8 cellular contexts compared by ENCODE assay signal in the genomic region with DNA sequence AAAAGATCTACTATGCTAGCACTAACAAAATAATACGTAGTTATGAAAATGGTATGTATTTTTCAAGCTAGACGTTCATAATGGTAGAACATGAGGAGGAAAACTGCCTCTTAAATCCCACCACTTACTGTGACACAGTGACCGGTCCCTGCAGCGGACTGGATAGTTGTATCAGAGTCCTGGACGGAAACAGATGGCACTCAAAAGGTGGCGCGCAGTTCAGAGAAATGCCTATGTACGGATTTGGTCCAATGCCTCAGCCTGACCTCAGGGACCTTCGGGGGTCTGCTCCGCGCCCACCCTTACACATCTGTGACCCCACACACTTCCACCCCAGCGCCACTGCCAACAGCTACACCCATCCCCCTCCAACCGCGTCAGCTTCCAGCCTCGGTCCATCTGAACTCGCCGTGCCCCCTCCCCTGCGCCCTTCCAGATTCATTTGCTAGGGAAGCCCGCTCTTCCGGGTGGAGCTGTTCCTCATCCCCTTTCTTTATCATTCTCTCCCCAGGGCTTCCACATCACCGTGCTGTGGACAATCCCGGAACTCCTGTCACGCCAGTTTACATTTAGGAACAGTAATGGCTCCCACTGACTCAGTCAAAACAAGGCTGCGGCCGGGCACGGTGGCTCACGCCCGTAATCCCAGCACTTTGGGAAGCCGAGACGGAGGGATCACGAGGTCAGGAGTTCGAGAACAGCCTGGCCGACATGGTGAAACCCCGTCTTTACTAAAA. TPM values are rescaled to one million over a fixed set of nuclear protein-coding genes. Genes with fewer than 3 reads are reported as not detected.
DNase-seq lines count a peak whose midpoint lies in the region; ATAC-seq and TF ChIP-seq lines count a peak whose summit lies in the region.

No MANE protein-coding gene starts in this region.

- CTCF ChIA-PET in HCT116 (lab: Charles Lee): interaction anchor here (0.9 to 1.5 kb wide), 4 partner anchors 9 to 101 kb away, joined by 3 to 11 read pairs (median 9); a partner anchor contains a TSS
- CTCF ChIA-PET in PC-3 (lab: Charles Lee): interaction anchor here (0.6 to 1.1 kb wide), 3 partner anchors 14 to 278 kb away, joined by 3 to 4 read pairs (median 3); a partner anchor contains a TSS

- DNase-seq in COLO668 (lab: John Stamatoyannopoulos, UW; ENCODE audit: unreplicated experiment) (peak; percentile 60), HCT116 (ENCODE audit: low read depth, low spot score) (no peak), PC-3 (peak; percentile 54), cardiac septum (ENCODE audit: low spot score) (peak; percentile 80), ovary (peak; percentile 66 to 86 (median 76)), GM20000 (ENCODE audit: low spot score) (no peak), middle frontal gyrus (ENCODE audit: extremely low spot score, low spot score) (no peak)
- DNase-seq in activated naive CD8-positive, alpha-beta T cell treated with anti-CD3 and anti-CD28 coated beads, Interleukin-2, amount 50 U/mL, for 24 hours: peak; percentile 61

- peaks cover 7% of the 10 kb centered on the region; the same call in 1 of the 2 replicates for H4K20me1 ChIP-seq in HCT116 (ENCODE audit: insufficient read depth)
- peaks cover 42% of the 10 kb centered on the region for H4K20me1 ChIP-seq in PC-3 (ENCODE audit: low read length)

- H3K27me3 Mint-ChIP-seq in activated naive CD8-positive, alpha-beta T cell treated with anti-CD3 and anti-CD28 coated beads, Interleukin-2, amount 50 U/mL, for 24 hours: peaks cover 5% of the 10 kb centered on the region

- H2AFZ ChIP-seq in HCT116 (ENCODE audit: low read depth, low read length, poor library complexity, severe bottlenecking) (no peak overlapping the region), PC-3 (ENCODE audit: low read length) (peak overlapping the region; percentile 53)

- H3K4me2 ChIP-seq in HCT116 (ENCODE audit: low read length): peak overlapping the region; percentile 89
- peak overlapping the region; percentile 95 for H3K4me2 ChIP-seq in PC-3 (ENCODE audit: low read length)

- no peaks in the 10 kb centered on the region for H3K9me2 ChIP-seq in HCT116 (ENCODE audit: insufficient read depth)
- H3K9me2 ChIP-seq in PC-3 (replicated peaks; ENCODE audit: low read length): no peaks in the 10 kb centered on the region

- POLR2A ChIA-PET in HCT116 (lab: Charles Lee) (interaction anchor here (0.7 to 2.2 kb wide), 11 partner anchors 9 to 247 kb away, joined by 3 to 17 read pairs (median 6); a partner anchor contains a TSS), PC-3 (lab: Charles Lee; ENCODE audit: unreplicated experiment) (interaction anchor here (0.6 to 1.0 kb wide), 4 partner anchors 15 to 719 kb away, joined by 3 to 6 read pairs (median 4); a partner anchor contains a TSS)

- TF ChIP-seq POLR2A in HCT116 (IDR thresholded peaks at IDR 0.05; ENCODE audit: borderline replicate concordance, extremely low read depth, insufficient read depth, insufficient read length) (peak; percentile 14), ovary (IDR thresholded peaks at IDR 0.05) (no peak)

- H3K36me3 Mint-ChIP-seq in activated naive CD8-positive, alpha-beta T cell treated with anti-CD3 and anti-CD28 coated beads, Interleukin-2, amount 50 U/mL, for 24 hours (ENCODE audit: low read depth): peaks cover 42% of the 10 kb centered on the region

- peaks cover 71% of the 10 kb centered on the region for H3K79me2 ChIP-seq in HCT116 (ENCODE audit: insufficient read depth, low read length)
- H3K79me2 ChIP-seq in PC-3 (ENCODE audit: low read length): peaks cover 73% of the 10 kb centered on the region

- H3K4me3 Mint-ChIP-seq in activated naive CD8-positive, alpha-beta T cell treated with anti-CD3 and anti-CD28 coated beads, Interleukin-2, amount 50 U/mL, for 24 hours: peak overlapping the region; percentile 91

- H3K4me3 ChIP-seq in HCT116 (replicated peaks in 1 of 2; ENCODE audit: low read depth in 1 of 2, low read length in 2 of 2) (peak overlapping the region; percentile 64 to 97), PC-3 (ENCODE audit: low read length) (peak overlapping the region; percentile 84), ovary (peak overlapping the region; percentile 68)

- no peaks in the 10 kb centered on the region for H3F3A ChIP-seq in PC-3 (ENCODE audit: low read length, unreplicated experiment)

- WGBS in ovary, 3 donors: 0 to 1% (median 0%) methylated on average over 34 of the region's 34 CpGs

- H3K9me3 Mint-ChIP-seq in activated naive CD8-positive, alpha-beta T cell treated with anti-CD3 and anti-CD28 coated beads, Interleukin-2, amount 50 U/mL, for 24 hours: no peaks in the 10 kb centered on the region

- ATAC-seq in HCT116 (peak; percentile 51), PC-3 (peak; percentile 35)
- peak; percentile 33 for ATAC-seq in activated naive CD8-positive, alpha-beta T cell treated with anti-CD3 and anti-CD28 coated beads, Interleukin-2, amount 50 U/mL, for 24 hours

- H3K4me1 ChIP-seq in HCT116 (ENCODE audit: control insufficient read depth in 1 of 2, insufficient read depth in 2 of 2, low read length in 2 of 2) (peaks cover 12 to 25% of the 10 kb centered on the region in 2 experiments; a peak in 3 of 4 replicates), PC-3 (ENCODE audit: insufficient read depth, low read length) (peaks cover 27% of the 10 kb centered on the region), ovary (ENCODE audit: insufficient read depth) (peaks cover 7% of the 10 kb centered on the region)

- peak overlapping the region; percentile 98 for H3K9ac ChIP-seq in HCT116 (ENCODE audit: low read length)
- peak overlapping the region; percentile 98 for H3K9ac ChIP-seq in PC-3 (ENCODE audit: low read length)

- RAD21 ChIA-PET in HCT116 (lab: Charles Lee; ENCODE audit: low non-redundant PET in 1 of 2, low total read pairs in 2 of 2, uncharacterized antibody in 2 of 2, unreplicated experiment in 2 of 2): interaction anchor here in 1 of 2 experiments (0.5 kb wide), 1 partner anchor 13 kb away, joined by 3 read pairs; no protein-coding TSS in a partner anchor

- intact Hi-C loops in HCT116 (cut with micrococcal nuclease): no loop called here
- intact Hi-C loops in PC-3 (cut with micrococcal nuclease): loop anchor here (2.0 kb wide), 1 partner anchor 15 kb away; a partner anchor contains a TSS
- intact Hi-C loops in cardiac septum (cut with DNase I): loop anchor here (1.0 to 10.0 kb wide), 2 partner anchors 15 to 243 kb away; a partner anchor contains a TSS
- intact Hi-C loops in ovary (cut with DNase I): no loop called here

- no peak for TF ChIP-seq CTCF in HCT116 (IDR thresholded peaks at IDR 0.05 in 2 of 3, conservative IDR thresholded peaks at IDR 0.05 in 1 of 3; ENCODE audit: borderline replicate concordance in 1 of 3, insufficient read depth in 1 of 3, low read depth in 2 of 3, low read length in 2 of 3)
- no peak for TF ChIP-seq CTCF in PC-3 (conservative IDR thresholded peaks at IDR 0.05; ENCODE audit: low read depth, low read length)
- TF ChIP-seq CTCF in ovary (IDR thresholded peaks at IDR 0.05): peak in 1 of 3 donors; percentile 6
- no peak for TF ChIP-seq CTCF in GM20000 (IDR thresholded peaks at IDR 0.05; ENCODE audit: extremely low read depth, missing control alignments)

- no peak for TF ChIP-seq RAD21 in HCT116 (IDR thresholded peaks at IDR 0.05; ENCODE audit: low read depth)

- no peak for TF ChIP-seq EP300 in ovary (IDR thresholded peaks at IDR 0.05)

- BruUV-seq in HCT116 (replicated peaks; lab: Mats Ljungman, UMichigan) (TSS peak; percentile 55), PC-3 (replicated peaks; lab: Mats Ljungman, UMichigan) (TSS peak; percentile 65)

- H3K36me3 ChIP-seq in HCT116 (ENCODE audit: control insufficient read depth in 1 of 2, insufficient read depth in 2 of 2, low read length in 2 of 2): peaks cover 24 to 32% of the 10 kb centered on the region in 2 experiments
- H3K36me3 ChIP-seq in PC-3 (ENCODE audit: low read depth, low read length): peaks cover 29% of the 10 kb centered on the region
- H3K36me3 ChIP-seq in ovary: no peaks in the 10 kb centered on the region

- no peaks in the 10 kb centered on the region for H3K27me3 ChIP-seq in HCT116 (ENCODE audit: insufficient read depth, low read length)
- H3K27me3 ChIP-seq in PC-3 (ENCODE audit: low read length): no peaks in the 10 kb centered on the region
- no peaks in the 10 kb centered on the region for H3K27me3 ChIP-seq in ovary

- no peaks in the 10 kb centered on the region for H3K9me3 ChIP-seq in HCT116 (ENCODE audit: control insufficient read depth in 1 of 2, insufficient read depth in 1 of 2, low read depth in 1 of 2, low read length in 2 of 2)
- H3K9me3 ChIP-seq in PC-3 (ENCODE audit: low read length): no peaks in the 10 kb centered on the region
- H3K9me3 ChIP-seq in ovary: no peaks in the 10 kb centered on the region

- peaks cover 46% of the 10 kb centered on the region for H3K4me1 Mint-ChIP-seq in activated naive CD8-positive, alpha-beta T cell treated with anti-CD3 and anti-CD28 coated beads, Interleukin-2, amount 50 U/mL, for 24 hours

- H3K27ac ChIP-seq in HCT116 (ENCODE audit: low read depth, low read length) (peak overlapping the region; percentile 90), PC-3 (ENCODE audit: low read length) (peak overlapping the region; percentile 82), ovary (peak overlapping the region; percentile 78 to 95)

- peak overlapping the region; percentile 99 for H3K27ac Mint-ChIP-seq in activated naive CD8-positive, alpha-beta T cell treated with anti-CD3 and anti-CD28 coated beads, Interleukin-2, amount 50 U/mL, for 24 hours

RNA-seq across cellular contexts. Expression of a gene that starts 0.8 kb away (rescaled TPM):
- total RNA-seq in HCT116 (2021; ENCODE audit: unreplicated experiment) (196 TPM), PC-3 (2014; rRNA removed) (55.5 and 65.8 TPM in 2 replicates), cardiac septum (86.5 TPM), ovary (100 to 1,000 TPM; 105 to 207 (median 156) TPM)
- polyA plus RNA-seq in HCT116 (2012): 108 and 110 TPM in 2 replicates
- polyA plus RNA-seq in ovary: 100 to 1,000 TPM in 1 of 2 donors, 10 to 100 TPM in 1; 29.9 to 122 TPM

RNA-seq across cellular contexts. Expression of a gene that starts 15.4 kb away (rescaled TPM):
- total RNA-seq in HCT116 (2021; ENCODE audit: unreplicated experiment): 9.0 TPM
- 4.9 and 6.4 TPM in 2 replicates for polyA plus RNA-seq in HCT116 (2012)
- 7.1 and 12.6 TPM in 2 replicates for total RNA-seq in PC-3 (2014; rRNA removed)
- 2.9 TPM for total RNA-seq in cardiac septum
- 1 to 10 TPM; 2.7 to 8.3 (median 5.5) TPM for total RNA-seq in ovary
- 1 to 10 TPM in 1 of 2 donors, under 1 TPM in 1; 0.70 to 3.0 TPM for polyA plus RNA-seq in ovary

RNA-seq across cellular contexts. Expression of a gene that starts 24.9 kb away (rescaled TPM):
- total RNA-seq in HCT116 (2021; ENCODE audit: unreplicated experiment) (0.64 TPM), PC-3 (2014; rRNA removed) (0.73 and 1.4 TPM in 2 replicates), cardiac septum (14.2 TPM), ovary (10 to 100 TPM in 6 of 7 donors, 1 to 10 TPM in 1; 7.8 to 31.0 (median 18.8) TPM)
- 0.75 and 0.91 TPM in 2 replicates for polyA plus RNA-seq in HCT116 (2012)
- 10 to 100 TPM in 1 of 2 donors, under 1 TPM in 1; 0.55 to 13.2 TPM for polyA plus RNA-seq in ovary

RNA-seq across cellular contexts. Expression of a gene that starts 32.9 kb away (rescaled TPM):
- total RNA-seq in HCT116 (2021; ENCODE audit: unreplicated experiment): 0.37 TPM
- 0.92 and 1.2 TPM in 2 replicates for polyA plus RNA-seq in HCT116 (2012)
- total RNA-seq in PC-3 (2014; rRNA removed): 1.1 and 3.7 TPM in 2 replicates
- total RNA-seq in cardiac septum: 1.3 TPM
- 10 to 100 TPM in 1 of 7 donors, 1 to 10 TPM in 5, under 1 TPM in 1; 0.95 to 34.2 (median 7.5) TPM for total RNA-seq in ovary
- 1 to 10 TPM in 1 of 2 donors, under 1 TPM in 1; 0.25 to 1.3 TPM for polyA plus RNA-seq in ovary

RNA-seq across cellular contexts. Expression of a gene that starts 54.4 kb away (rescaled TPM):
- total RNA-seq in HCT116 (2021; ENCODE audit: unreplicated experiment) (not detected), PC-3 (2014; rRNA removed) (not detected in 2 replicates), cardiac septum (not detected), ovary (not detected)
- not detected in 2 replicates for polyA plus RNA-seq in HCT116 (2012)
- not detected for polyA plus RNA-seq in ovary

Comparison
In these comparisons a context has a peak if more than half of its experiments do, and no peak if none do; other contexts are left out.
1. DNase-seq: peak in COLO668 (single experiment), PC-3 (single experiment), activated naive CD8-positive, alpha-beta T cell treated with anti-CD3 and anti-CD28 coated beads, Interleukin-2, amount 50 U/mL, for 24 hours (single experiment), cardiac septum (single experiment) and ovary (5 of 5); none in HCT116 (single experiment), GM20000 (single experiment) and middle frontal gyrus (single experiment).
2. intact Hi-C loops: an anchor here in PC-3 (2.0 kb wide) and cardiac septum (1.0 to 10.0 kb wide); none called in HCT116 and ovary.
3. Peak in every context shown above with its lines, with median percentiles within 50 percentile points of each other: ATAC-seq, H3K27ac ChIP-seq and H3K4me3 ChIP-seq.